In genomic region chr15:100158368-100158767, GRCh38 we compare ENCODE assay signal across 17 cellular contexts.
DNase-seq lines count a peak whose midpoint lies in the region; ATAC-seq and TF ChIP-seq lines count a peak whose summit lies in the region.
"Had no signal": no experiment of that assay in that cellular context is flagged by ENCODE, and none has a peak within 500 bp of the region (broad histone marks: within the 10 kb centered on the region; RNA-seq: fewer than 3 reads in every experiment).

No MANE protein-coding gene starts in this region.

- H4K8ac ChIP-seq in mesendoderm (ENCODE audit: low read depth, low read length): no peak overlapping the region

- H3K27ac ChIP-seq in GM23338 (ENCODE audit: low read depth): no peak overlapping the region
- no peak overlapping the region for H3K27ac ChIP-seq in mesendoderm (ENCODE audit: low read depth, low read length)
- H3K27ac ChIP-seq: BLaER1 had no signal

- no peak overlapping the region for H2BK15ac ChIP-seq in mesendoderm (replicated peaks; ENCODE audit: low read depth)

- no peak overlapping the region for H3K9ac ChIP-seq in mesendoderm (ENCODE audit: low read length)
- H3K9ac ChIP-seq: BLaER1 had no signal

- H3K9me2 ChIP-seq in GM23338 (ENCODE audit: insufficient read depth): no peaks in the 10 kb centered on the region

- peaks cover 8% of the 10 kb centered on the region; the same call in 2 of the 3 replicates for H3K4me1 Mint-ChIP-seq in GM23338
- H3K4me1 Mint-ChIP-seq in WTC11: peaks cover 27% of the 10 kb centered on the region
- peaks cover 19% of the 10 kb centered on the region for H3K4me1 Mint-ChIP-seq in neural crest cell
- H3K4me1 Mint-ChIP-seq: CD14-positive monocyte; CD4-positive, alpha-beta memory T cell had no signal

- H3K36me3 ChIP-seq in GM23338 (ENCODE audit: insufficient read depth): no peaks in the 10 kb centered on the region
- H3K36me3 ChIP-seq in mesendoderm (ENCODE audit: control insufficient read depth, insufficient read depth, low read length): no peaks in the 10 kb centered on the region
- H3K36me3 ChIP-seq: BLaER1, HAP-1 had no signal

- H3K18ac ChIP-seq in mesendoderm (ENCODE audit: low read length): no peak overlapping the region

- POLR2A ChIA-PET in WTC11 (lab: Charles Lee): no interaction called here

- H4K5ac ChIP-seq in mesendoderm (ENCODE audit: low read length): no peak overlapping the region

- no peak overlapping the region for H3K4ac ChIP-seq in mesendoderm (ENCODE audit: low read depth, low read length)

- DNase-seq in GM23338 (ENCODE audit: low spot score): no peak
- DNase-seq in WTC11 (ENCODE audit: low spot score): no peak
- DNase-seq in mesendoderm: peak; percentile 7
- peak; percentile 6 for DNase-seq in neural crest cell (ENCODE audit: low read depth, low spot score)
- DNase-seq in superior temporal gyrus (ENCODE audit: extremely low spot score): no peak
- no peak for DNase-seq in amniotic stem cell (lab: John Stamatoyannopoulos, UW)
- no peak for DNase-seq in NCI-H2171 treated with DMSO at 0.1 percent for 48 hours (lab: John Stamatoyannopoulos, UW)
- DNase-seq: 8988T; CD4-positive, alpha-beta memory T cell; DMS53; DND-41; EL; IMR-90 had no signal

- CTCF ChIA-PET in WTC11 (lab: Charles Lee): interaction anchor here (0.6 to 1.3 kb wide), 4 partner anchors 25 to 181 kb away, joined by 3 read pairs; no protein-coding TSS in a partner anchor

- H2AFZ ChIP-seq in GM23338: no peak overlapping the region

- no peak overlapping the region for H2BK120ac ChIP-seq in mesendoderm (ENCODE audit: low read depth, low read length)

- H3K23ac ChIP-seq in mesendoderm (ENCODE audit: low read length): no peak overlapping the region

- no peak overlapping the region for H2BK5ac ChIP-seq in mesendoderm (ENCODE audit: low read length)

- H3K27me3 ChIP-seq in GM23338 (ENCODE audit: insufficient read depth) (no peaks in the 10 kb centered on the region), mesendoderm (ENCODE audit: insufficient read depth, low read length, poor library complexity) (no peaks in the 10 kb centered on the region)
- H3K27me3 ChIP-seq: BLaER1 had no signal

- H3K27ac Mint-ChIP-seq in GM23338: no peak overlapping the region
- H3K27ac Mint-ChIP-seq in WTC11: no peak overlapping the region
- no peak overlapping the region for H3K27ac Mint-ChIP-seq in neural crest cell (ENCODE audit: unreplicated experiment)
- H3K27ac Mint-ChIP-seq: CD14-positive monocyte; CD4-positive, alpha-beta memory T cell had no signal

- H3K4me3 ChIP-seq in GM23338: no peak overlapping the region
- no peak overlapping the region for H3K4me3 ChIP-seq in mesendoderm (ENCODE audit: low read length)
- H3K4me3 ChIP-seq: BLaER1, GM12878, HAP-1 had no signal

- H3K9me3 Mint-ChIP-seq in GM23338: no peaks in the 10 kb centered on the region
- no peaks in the 10 kb centered on the region for H3K9me3 Mint-ChIP-seq in WTC11
- no peaks in the 10 kb centered on the region for H3K9me3 Mint-ChIP-seq in neural crest cell
- H3K9me3 Mint-ChIP-seq: CD4-positive, alpha-beta memory T cell had no signal

- H3K79me1 ChIP-seq in mesendoderm (ENCODE audit: low read length): no peaks in the 10 kb centered on the region

- H3K79me2 ChIP-seq in GM23338 (replicated peaks; ENCODE audit: insufficient read depth) (no peaks in the 10 kb centered on the region), mesendoderm (ENCODE audit: control insufficient read depth, insufficient read depth, low read length) (no peaks in the 10 kb centered on the region)

- H3K56ac ChIP-seq in mesendoderm (ENCODE audit: low read length): no peak overlapping the region

- H3K4me1 ChIP-seq in GM23338 (ENCODE audit: insufficient read depth) (no peaks in the 10 kb centered on the region), mesendoderm (ENCODE audit: control insufficient read depth, low read depth, low read length) (no peaks in the 10 kb centered on the region)
- H3K4me1 ChIP-seq: BLaER1, HAP-1 had no signal

- ATAC-seq in GM23338 (peak; percentile 78), WTC11 (peak; percentile 60; the same call in 1 of the 2 replicates)
- ATAC-seq: GM12878 had no signal

- no peak overlapping the region for H2AK5ac ChIP-seq in mesendoderm (ENCODE audit: low read length)

- H3K27me3 Mint-ChIP-seq in GM23338 (ENCODE audit: insufficient read depth, low read depth, poor library complexity): peaks cover 2% of the 10 kb centered on the region
- no peaks in the 10 kb centered on the region for H3K27me3 Mint-ChIP-seq in WTC11 (ENCODE audit: low read depth)
- H3K27me3 Mint-ChIP-seq in neural crest cell (ENCODE audit: low read depth): no peaks in the 10 kb centered on the region
- H3K27me3 Mint-ChIP-seq: CD4-positive, alpha-beta memory T cell had no signal

- H3K4me3 Mint-ChIP-seq in GM23338 (no peak overlapping the region), WTC11 (no peak overlapping the region), neural crest cell (no peak overlapping the region)
- H3K4me3 Mint-ChIP-seq: CD14-positive monocyte; CD4-positive, alpha-beta memory T cell had no signal

- H3K36me3 Mint-ChIP-seq in GM23338 (ENCODE audit: low read depth): no peaks in the 10 kb centered on the region
- H3K36me3 Mint-ChIP-seq in WTC11: no peaks in the 10 kb centered on the region
- no peaks in the 10 kb centered on the region for H3K36me3 Mint-ChIP-seq in neural crest cell (ENCODE audit: low read depth)
- H3K36me3 Mint-ChIP-seq: CD14-positive monocyte had no signal

- H3F3A ChIP-seq in GM23338 (replicated peaks; ENCODE audit: low read depth): no peaks in the 10 kb centered on the region

- H3K4me2 ChIP-seq in GM23338 (no peak overlapping the region), mesendoderm (ENCODE audit: low read length) (no peak overlapping the region)
- H3K4me2 ChIP-seq: BLaER1 had no signal

- TF ChIP-seq CTCF in GM23338 (conservative IDR thresholded peaks at IDR 0.05; ENCODE audit: low read depth in 2 of 2) (no peak), WTC11 (IDR thresholded peaks at IDR 0.05) (no peak), neural crest cell (conservative IDR thresholded peaks at IDR 0.05) (no peak)

- WGBS in mesendoderm (ENCODE audit: extremely low coverage, insufficient coverage, low lambda C conversion rate): no CpG with 5 or more reads among the region's 4 CpGs

- H4K20me1 ChIP-seq in GM23338 (replicated peaks; ENCODE audit: insufficient read depth): no peaks in the 10 kb centered on the region
- H4K20me1 ChIP-seq: BLaER1 had no signal

TF ChIP-seq in GM23338, 12 proteins besides CTCF, POLR2A, EP300 and RAD21 (continues in another document):
- no peak for TF ChIP-seq POLR2AphosphoS5 (IDR thresholded peaks at IDR 0.05; ENCODE audit: low read depth)
- TF ChIP-seq ETS1 (IDR thresholded peaks at IDR 0.05): no peak
- TF ChIP-seq STAT1 (IDR thresholded peaks at IDR 0.05; ENCODE audit: unreplicated experiment): no peak

TF ChIP-seq in WTC11, 78 proteins besides CTCF, POLR2A, EP300 and RAD21:
- no peak for TF ChIP-seq SOX15 (CRISPR knock-in tag; IDR thresholded peaks at IDR 0.05)
- TF ChIP-seq HMGA2 (CRISPR knock-in tag; IDR thresholded peaks at IDR 0.05): no peak
- no peak for TF ChIP-seq NFYB (CRISPR knock-in tag; conservative IDR thresholded peaks at IDR 0.05; ENCODE audit: low read depth)
- no peak for TF ChIP-seq FOXJ3 (CRISPR knock-in tag; IDR thresholded peaks at IDR 0.05; ENCODE audit: borderline replicate concordance)
- no peak for TF ChIP-seq AR (CRISPR knock-in tag; IDR thresholded peaks at IDR 0.05)
- no peak for TF ChIP-seq ZNF232 (CRISPR knock-in tag; IDR thresholded peaks at IDR 0.05)
- no peak for TF ChIP-seq ATF6 (CRISPR knock-in tag; IDR thresholded peaks at IDR 0.05)
- no peak for TF ChIP-seq KAT7 (CRISPR knock-in tag; IDR thresholded peaks at IDR 0.05; ENCODE audit: borderline replicate concordance)
- TF ChIP-seq MXD4 (CRISPR knock-in tag; IDR thresholded peaks at IDR 0.05; ENCODE audit: borderline replicate concordance): no peak
- TF ChIP-seq ZNF219 (CRISPR knock-in tag; IDR thresholded peaks at IDR 0.05; ENCODE audit: borderline replicate concordance): no peak

Comparison
In these comparisons a context has a peak if more than half of its experiments do, and no peak if none do; other contexts are left out.
1. DNase-seq: peak in mesendoderm (single experiment) and neural crest cell (single experiment); none in GM23338 (single experiment), WTC11 (single experiment), superior temporal gyrus (single experiment), amniotic stem cell (single experiment) and NCI-H2171 treated with DMSO at 0.1 percent for 48 hours (single experiment).